ENCODE assay signal across 1 cellular context in genomic region chr6:131982740-131983259, GRCh38.
TF ChIP-seq lines count a peak whose summit lies in the region.

No MANE protein-coding gene starts in this region.

TF ChIP-seq in HepG2, 621 proteins besides CTCF, POLR2A, EP300 and RAD21 (continued from another document):
- TF ChIP-seq HINFP (CRISPR knock-in tag; IDR thresholded peaks at IDR 0.05; ENCODE audit: low read depth) (no peak), AKNA (CRISPR knock-in tag; IDR thresholded peaks at IDR 0.05; ENCODE audit: borderline replicate concordance) (0 out of 2 replicates have a peak, but pooled peaks have one; percentile 40), ZNF644 (CRISPR knock-in tag; IDR thresholded peaks at IDR 0.05; ENCODE audit: low read depth) (0 out of 2 replicates have a peak, but pooled peaks have one; percentile 18), ZNF652 (CRISPR knock-in tag; IDR thresholded peaks at IDR 0.05; ENCODE audit: borderline replicate concordance, low read depth) (peak; percentile 89), ATF2 (CRISPR knock-in tag; IDR thresholded peaks at IDR 0.05) (0 out of 2 replicates have a peak, but pooled peaks have one; percentile 14), ARID2 (CRISPR knock-in tag; IDR thresholded peaks at IDR 0.05; ENCODE audit: borderline replicate concordance) (0 out of 2 replicates have a peak, but pooled peaks have one; percentile 50), MAFK (conservative IDR thresholded peaks at IDR 0.05 in 1 of 2, IDR thresholded peaks at IDR 0.05 in 1 of 2; ENCODE audit: low read length in 2 of 2) (peak; percentile 98), ZNF878 (CRISPR knock-in tag; IDR thresholded peaks at IDR 0.05) (0 out of 2 replicates have a peak, but pooled peaks have one; percentile 19), RCOR2 (CRISPR knock-in tag; IDR thresholded peaks at IDR 0.05) (peak; percentile 56; the same call in 1 of the 2 replicates)
